Comparison of ENCODE assay signal across 1 cellular context in the genomic region with DNA sequence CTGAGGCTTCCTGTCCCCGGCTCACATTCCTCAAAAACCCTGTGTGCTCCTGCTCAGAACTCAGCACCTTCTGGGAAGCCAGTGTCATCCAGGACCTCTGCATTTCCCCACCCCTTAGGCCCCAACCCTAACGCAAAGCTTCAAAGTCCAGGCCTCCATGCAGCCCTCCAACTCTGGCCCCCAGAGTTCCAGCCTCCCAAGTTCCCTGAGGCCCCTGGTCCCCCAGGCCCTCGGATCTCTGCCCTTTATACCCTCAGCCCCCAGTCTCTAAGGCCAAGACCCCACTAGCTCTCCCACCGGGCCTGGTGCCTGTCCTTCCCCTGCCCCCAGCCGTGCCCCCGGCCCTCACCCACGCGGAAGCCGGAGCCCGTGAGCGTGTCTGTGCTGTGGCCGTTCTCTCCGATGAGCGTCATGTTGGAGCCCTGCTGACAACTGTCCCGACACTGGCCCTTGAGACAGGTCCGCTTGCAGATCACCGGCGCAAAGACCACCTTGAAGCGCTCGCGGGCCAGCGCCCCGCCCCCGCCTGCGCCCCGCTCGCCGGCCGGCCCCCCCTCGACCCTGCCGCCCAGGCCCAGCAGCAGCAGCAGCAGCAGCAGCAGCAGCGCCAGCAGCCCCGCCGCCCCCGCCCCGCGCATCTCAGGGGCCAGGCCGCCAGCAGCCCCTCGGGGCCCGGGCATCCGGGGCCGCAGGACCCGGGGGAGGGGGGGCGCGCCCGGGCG.
TF ChIP-seq lines count a peak whose summit lies in the region.

No MANE protein-coding gene starts in this region.

TF ChIP-seq in HepG2, 621 proteins besides CTCF, POLR2A, EP300 and RAD21 (continued from another document and continues in another):
- TF ChIP-seq, protein P1, sequence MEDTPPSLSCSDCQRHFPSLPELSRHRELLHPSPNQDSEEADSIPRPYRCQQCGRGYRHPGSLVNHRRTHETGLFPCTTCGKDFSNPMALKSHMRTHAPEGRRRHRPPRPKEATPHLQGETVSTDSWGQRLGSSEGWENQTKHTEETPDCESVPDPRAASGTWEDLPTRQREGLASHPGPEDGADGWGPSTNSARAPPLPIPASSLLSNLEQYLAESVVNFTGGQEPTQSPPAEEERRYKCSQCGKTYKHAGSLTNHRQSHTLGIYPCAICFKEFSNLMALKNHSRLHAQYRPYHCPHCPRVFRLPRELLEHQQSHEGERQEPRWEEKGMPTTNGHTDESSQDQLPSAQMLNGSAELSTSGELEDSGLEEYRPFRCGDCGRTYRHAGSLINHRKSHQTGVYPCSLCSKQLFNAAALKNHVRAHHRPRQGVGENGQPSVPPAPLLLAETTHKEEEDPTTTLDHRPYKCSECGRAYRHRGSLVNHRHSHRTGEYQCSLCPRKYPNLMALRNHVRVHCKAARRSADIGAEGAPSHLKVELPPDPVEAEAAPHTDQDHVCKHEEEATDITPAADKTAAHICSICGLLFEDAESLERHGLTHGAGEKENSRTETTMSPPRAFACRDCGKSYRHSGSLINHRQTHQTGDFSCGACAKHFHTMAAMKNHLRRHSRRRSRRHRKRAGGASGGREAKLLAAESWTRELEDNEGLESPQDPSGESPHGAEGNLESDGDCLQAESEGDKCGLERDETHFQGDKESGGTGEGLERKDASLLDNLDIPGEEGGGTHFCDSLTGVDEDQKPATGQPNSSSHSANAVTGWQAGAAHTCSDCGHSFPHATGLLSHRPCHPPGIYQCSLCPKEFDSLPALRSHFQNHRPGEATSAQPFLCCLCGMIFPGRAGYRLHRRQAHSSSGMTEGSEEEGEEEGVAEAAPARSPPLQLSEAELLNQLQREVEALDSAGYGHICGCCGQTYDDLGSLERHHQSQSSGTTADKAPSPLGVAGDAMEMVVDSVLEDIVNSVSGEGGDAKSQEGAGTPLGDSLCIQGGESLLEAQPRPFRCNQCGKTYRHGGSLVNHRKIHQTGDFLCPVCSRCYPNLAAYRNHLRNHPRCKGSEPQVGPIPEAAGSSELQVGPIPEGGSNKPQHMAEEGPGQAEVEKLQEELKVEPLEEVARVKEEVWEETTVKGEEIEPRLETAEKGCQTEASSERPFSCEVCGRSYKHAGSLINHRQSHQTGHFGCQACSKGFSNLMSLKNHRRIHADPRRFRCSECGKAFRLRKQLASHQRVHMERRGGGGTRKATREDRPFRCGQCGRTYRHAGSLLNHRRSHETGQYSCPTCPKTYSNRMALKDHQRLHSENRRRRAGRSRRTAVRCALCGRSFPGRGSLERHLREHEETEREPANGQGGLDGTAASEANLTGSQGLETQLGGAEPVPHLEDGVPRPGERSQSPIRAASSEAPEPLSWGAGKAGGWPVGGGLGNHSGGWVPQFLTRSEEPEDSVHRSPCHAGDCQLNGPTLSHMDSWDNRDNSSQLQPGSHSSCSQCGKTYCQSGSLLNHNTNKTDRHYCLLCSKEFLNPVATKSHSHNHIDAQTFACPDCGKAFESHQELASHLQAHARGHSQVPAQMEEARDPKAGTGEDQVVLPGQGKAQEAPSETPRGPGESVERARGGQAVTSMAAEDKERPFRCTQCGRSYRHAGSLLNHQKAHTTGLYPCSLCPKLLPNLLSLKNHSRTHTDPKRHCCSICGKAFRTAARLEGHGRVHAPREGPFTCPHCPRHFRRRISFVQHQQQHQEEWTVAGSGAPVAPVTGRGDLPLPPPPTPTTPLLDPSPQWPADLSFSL (CRISPR knock-in tag; IDR thresholded peaks at IDR 0.05) = no peak
- TF ChIP-seq GLI4 (CRISPR knock-in tag; IDR thresholded peaks at IDR 0.05; ENCODE audit: borderline replicate concordance) (no peak), ZKSCAN5 (CRISPR knock-in tag; IDR thresholded peaks at IDR 0.05) (no peak), ZNF337 (CRISPR knock-in tag; IDR thresholded peaks at IDR 0.05; ENCODE audit: borderline replicate concordance, low read depth) (no peak), RFXANK (CRISPR knock-in tag; IDR thresholded peaks at IDR 0.05) (no peak), SRSF9 (IDR thresholded peaks at IDR 0.05; ENCODE audit: borderline replicate concordance, insufficient read depth, low read depth, low read length, poor library complexity, severe bottlenecking) (no peak), HOXA7 (CRISPR knock-in tag; IDR thresholded peaks at IDR 0.05) (no peak), ELF4 (CRISPR knock-in tag; IDR thresholded peaks at IDR 0.05; ENCODE audit: borderline replicate concordance) (no peak), ZNF432 (CRISPR knock-in tag; IDR thresholded peaks at IDR 0.05; ENCODE audit: borderline replicate concordance) (no peak), ZNF431 (CRISPR knock-in tag; IDR thresholded peaks at IDR 0.05; ENCODE audit: borderline replicate concordance, low read depth) (no peak; the same call in 1 of the 2 replicates), ZNF567 (CRISPR knock-in tag; IDR thresholded peaks at IDR 0.05; ENCODE audit: borderline replicate concordance) (0 out of 2 replicates have a peak, but pooled peaks have one; percentile 56), DBP (CRISPR knock-in tag; IDR thresholded peaks at IDR 0.05; ENCODE audit: not compliant biosample characterization) (no peak), GATA4 (IDR thresholded peaks at IDR 0.05; ENCODE audit: borderline replicate concordance, low read depth) (no peak), ZNF280D (CRISPR knock-in tag; IDR thresholded peaks at IDR 0.05) (no peak), HNRNPH1 (optimal IDR thresholded peaks at IDR 0.05; ENCODE audit: low read depth, low read length) (no peak), HNRNPLL (IDR thresholded peaks at IDR 0.05; ENCODE audit: low read depth, low read length, poor library complexity, severe bottlenecking) (peak; percentile 10), NR2F2 (IDR thresholded peaks at IDR 0.05; ENCODE audit: borderline replicate concordance, low read depth) (no peak), SMC3 (IDR thresholded peaks at IDR 0.05; ENCODE audit: low read length) (no peak), TBX2 (CRISPR knock-in tag; IDR thresholded peaks at IDR 0.05; ENCODE audit: borderline replicate concordance) (peak; percentile 67; the same call in 1 of the 2 replicates), ZBTB20 (CRISPR knock-in tag; IDR thresholded peaks at IDR 0.05; ENCODE audit: borderline replicate concordance, low read depth) (no peak)
- TF ChIP-seq, protein P2, sequence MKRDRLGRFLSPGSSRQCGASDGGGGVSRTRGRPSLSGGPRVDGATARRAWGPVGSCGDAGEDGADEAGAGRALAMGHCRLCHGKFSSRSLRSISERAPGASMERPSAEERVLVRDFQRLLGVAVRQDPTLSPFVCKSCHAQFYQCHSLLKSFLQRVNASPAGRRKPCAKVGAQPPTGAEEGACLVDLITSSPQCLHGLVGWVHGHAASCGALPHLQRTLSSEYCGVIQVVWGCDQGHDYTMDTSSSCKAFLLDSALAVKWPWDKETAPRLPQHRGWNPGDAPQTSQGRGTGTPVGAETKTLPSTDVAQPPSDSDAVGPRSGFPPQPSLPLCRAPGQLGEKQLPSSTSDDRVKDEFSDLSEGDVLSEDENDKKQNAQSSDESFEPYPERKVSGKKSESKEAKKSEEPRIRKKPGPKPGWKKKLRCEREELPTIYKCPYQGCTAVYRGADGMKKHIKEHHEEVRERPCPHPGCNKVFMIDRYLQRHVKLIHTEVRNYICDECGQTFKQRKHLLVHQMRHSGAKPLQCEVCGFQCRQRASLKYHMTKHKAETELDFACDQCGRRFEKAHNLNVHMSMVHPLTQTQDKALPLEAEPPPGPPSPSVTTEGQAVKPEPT (CRISPR knock-in tag; IDR thresholded peaks at IDR 0.05; ENCODE audit: low read depth) = no peak
- TF ChIP-seq, protein P3, sequence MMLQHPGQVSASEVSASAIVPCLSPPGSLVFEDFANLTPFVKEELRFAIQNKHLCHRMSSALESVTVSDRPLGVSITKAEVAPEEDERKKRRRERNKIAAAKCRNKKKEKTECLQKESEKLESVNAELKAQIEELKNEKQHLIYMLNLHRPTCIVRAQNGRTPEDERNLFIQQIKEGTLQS (CRISPR knock-in tag; IDR thresholded peaks at IDR 0.05) = no peak
- TF ChIP-seq, protein P4, sequence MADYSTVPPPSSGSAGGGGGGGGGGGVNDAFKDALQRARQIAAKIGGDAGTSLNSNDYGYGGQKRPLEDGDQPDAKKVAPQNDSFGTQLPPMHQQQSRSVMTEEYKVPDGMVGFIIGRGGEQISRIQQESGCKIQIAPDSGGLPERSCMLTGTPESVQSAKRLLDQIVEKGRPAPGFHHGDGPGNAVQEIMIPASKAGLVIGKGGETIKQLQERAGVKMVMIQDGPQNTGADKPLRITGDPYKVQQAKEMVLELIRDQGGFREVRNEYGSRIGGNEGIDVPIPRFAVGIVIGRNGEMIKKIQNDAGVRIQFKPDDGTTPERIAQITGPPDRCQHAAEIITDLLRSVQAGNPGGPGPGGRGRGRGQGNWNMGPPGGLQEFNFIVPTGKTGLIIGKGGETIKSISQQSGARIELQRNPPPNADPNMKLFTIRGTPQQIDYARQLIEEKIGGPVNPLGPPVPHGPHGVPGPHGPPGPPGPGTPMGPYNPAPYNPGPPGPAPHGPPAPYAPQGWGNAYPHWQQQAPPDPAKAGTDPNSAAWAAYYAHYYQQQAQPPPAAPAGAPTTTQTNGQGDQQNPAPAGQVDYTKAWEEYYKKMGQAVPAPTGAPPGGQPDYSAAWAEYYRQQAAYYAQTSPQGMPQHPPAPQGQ (CRISPR knock-in tag; IDR thresholded peaks at IDR 0.05; ENCODE audit: borderline replicate concordance) = no peak
- TF ChIP-seq, protein P5, sequence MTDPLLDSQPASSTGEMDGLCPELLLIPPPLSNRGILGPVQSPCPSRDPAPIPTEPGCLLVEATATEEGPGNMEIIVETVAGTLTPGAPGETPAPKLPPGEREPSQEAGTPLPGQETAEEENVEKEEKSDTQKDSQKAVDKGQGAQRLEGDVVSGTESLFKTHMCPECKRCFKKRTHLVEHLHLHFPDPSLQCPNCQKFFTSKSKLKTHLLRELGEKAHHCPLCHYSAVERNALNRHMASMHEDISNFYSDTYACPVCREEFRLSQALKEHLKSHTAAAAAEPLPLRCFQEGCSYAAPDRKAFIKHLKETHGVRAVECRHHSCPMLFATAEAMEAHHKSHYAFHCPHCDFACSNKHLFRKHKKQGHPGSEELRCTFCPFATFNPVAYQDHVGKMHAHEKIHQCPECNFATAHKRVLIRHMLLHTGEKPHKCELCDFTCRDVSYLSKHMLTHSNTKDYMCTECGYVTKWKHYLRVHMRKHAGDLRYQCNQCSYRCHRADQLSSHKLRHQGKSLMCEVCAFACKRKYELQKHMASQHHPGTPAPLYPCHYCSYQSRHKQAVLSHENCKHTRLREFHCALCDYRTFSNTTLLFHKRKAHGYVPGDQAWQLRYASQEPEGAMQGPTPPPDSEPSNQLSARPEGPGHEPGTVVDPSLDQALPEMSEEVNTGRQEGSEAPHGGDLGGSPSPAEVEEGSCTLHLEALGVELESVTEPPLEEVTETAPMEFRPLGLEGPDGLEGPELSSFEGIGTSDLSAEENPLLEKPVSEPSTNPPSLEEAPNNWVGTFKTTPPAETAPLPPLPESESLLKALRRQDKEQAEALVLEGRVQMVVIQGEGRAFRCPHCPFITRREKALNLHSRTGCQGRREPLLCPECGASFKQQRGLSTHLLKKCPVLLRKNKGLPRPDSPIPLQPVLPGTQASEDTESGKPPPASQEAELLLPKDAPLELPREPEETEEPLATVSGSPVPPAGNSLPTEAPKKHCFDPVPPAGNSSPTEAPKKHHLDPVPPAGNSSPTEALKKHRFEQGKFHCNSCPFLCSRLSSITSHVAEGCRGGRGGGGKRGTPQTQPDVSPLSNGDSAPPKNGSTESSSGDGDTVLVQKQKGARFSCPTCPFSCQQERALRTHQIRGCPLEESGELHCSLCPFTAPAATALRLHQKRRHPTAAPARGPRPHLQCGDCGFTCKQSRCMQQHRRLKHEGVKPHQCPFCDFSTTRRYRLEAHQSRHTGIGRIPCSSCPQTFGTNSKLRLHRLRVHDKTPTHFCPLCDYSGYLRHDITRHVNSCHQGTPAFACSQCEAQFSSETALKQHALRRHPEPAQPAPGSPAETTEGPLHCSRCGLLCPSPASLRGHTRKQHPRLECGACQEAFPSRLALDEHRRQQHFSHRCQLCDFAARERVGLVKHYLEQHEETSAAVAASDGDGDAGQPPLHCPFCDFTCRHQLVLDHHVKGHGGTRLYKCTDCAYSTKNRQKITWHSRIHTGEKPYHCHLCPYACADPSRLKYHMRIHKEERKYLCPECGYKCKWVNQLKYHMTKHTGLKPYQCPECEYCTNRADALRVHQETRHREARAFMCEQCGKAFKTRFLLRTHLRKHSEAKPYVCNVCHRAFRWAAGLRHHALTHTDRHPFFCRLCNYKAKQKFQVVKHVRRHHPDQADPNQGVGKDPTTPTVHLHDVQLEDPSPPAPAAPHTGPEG (CRISPR knock-in tag; IDR thresholded peaks at IDR 0.05) = no peak
- TF ChIP-seq, protein P6, sequence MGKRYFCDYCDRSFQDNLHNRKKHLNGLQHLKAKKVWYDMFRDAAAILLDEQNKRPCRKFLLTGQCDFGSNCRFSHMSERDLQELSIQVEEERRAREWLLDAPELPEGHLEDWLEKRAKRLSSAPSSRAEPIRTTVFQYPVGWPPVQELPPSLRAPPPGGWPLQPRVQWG (CRISPR knock-in tag; IDR thresholded peaks at IDR 0.05; ENCODE audit: borderline replicate concordance, low read depth) = no peak
- TF ChIP-seq, protein P7, sequence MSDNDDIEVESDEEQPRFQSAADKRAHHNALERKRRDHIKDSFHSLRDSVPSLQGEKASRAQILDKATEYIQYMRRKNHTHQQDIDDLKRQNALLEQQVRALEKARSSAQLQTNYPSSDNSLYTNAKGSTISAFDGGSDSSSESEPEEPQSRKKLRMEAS (IDR thresholded peaks at IDR 0.05) = peak; percentile 27; the same call in 1 of the 2 replicates
